1 cellular context compared by ENCODE assay signal in genomic region chr5:117594165-117594564, GRCh38.
TF ChIP-seq lines count a peak whose summit lies in the region.

No MANE protein-coding gene starts in this region.

TF ChIP-seq in HepG2, 621 proteins besides CTCF, POLR2A, EP300 and RAD21 (continued from another document):
- TF ChIP-seq, protein P1, sequence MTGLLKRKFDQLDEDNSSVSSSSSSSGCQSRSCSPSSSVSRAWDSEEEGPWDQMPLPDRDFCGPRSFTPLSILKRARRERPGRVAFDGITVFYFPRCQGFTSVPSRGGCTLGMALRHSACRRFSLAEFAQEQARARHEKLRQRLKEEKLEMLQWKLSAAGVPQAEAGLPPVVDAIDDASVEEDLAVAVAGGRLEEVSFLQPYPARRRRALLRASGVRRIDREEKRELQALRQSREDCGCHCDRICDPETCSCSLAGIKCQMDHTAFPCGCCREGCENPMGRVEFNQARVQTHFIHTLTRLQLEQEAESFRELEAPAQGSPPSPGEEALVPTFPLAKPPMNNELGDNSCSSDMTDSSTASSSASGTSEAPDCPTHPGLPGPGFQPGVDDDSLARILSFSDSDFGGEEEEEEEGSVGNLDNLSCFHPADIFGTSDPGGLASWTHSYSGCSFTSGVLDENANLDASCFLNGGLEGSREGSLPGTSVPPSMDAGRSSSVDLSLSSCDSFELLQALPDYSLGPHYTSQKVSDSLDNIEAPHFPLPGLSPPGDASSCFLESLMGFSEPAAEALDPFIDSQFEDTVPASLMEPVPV (CRISPR knock-in tag; IDR thresholded peaks at IDR 0.05) = no peak
- TF ChIP-seq, protein P2, sequence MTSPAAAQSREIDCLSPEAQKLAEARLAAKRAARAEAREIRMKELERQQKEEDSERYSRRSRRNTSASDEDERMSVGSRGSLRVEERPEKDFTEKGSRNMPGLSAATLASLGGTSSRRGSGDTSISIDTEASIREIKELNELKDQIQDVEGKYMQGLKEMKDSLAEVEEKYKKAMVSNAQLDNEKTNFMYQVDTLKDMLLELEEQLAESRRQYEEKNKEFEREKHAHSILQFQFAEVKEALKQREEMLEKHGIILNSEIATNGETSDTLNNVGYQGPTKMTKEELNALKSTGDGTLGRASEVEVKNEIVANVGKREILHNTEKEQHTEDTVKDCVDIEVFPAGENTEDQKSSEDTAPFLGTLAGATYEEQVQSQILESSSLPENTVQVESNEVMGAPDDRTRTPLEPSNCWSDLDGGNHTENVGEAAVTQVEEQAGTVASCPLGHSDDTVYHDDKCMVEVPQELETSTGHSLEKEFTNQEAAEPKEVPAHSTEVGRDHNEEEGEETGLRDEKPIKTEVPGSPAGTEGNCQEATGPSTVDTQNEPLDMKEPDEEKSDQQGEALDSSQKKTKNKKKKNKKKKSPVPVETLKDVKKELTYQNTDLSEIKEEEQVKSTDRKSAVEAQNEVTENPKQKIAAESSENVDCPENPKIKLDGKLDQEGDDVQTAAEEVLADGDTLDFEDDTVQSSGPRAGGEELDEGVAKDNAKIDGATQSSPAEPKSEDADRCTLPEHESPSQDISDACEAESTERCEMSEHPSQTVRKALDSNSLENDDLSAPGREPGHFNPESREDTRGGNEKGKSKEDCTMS (CRISPR knock-in tag; conservative IDR thresholded peaks at IDR 0.05) = no peak
- TF ChIP-seq ZNF264 (CRISPR knock-in tag; IDR thresholded peaks at IDR 0.05) = no peak
- TF ChIP-seq, protein P3, sequence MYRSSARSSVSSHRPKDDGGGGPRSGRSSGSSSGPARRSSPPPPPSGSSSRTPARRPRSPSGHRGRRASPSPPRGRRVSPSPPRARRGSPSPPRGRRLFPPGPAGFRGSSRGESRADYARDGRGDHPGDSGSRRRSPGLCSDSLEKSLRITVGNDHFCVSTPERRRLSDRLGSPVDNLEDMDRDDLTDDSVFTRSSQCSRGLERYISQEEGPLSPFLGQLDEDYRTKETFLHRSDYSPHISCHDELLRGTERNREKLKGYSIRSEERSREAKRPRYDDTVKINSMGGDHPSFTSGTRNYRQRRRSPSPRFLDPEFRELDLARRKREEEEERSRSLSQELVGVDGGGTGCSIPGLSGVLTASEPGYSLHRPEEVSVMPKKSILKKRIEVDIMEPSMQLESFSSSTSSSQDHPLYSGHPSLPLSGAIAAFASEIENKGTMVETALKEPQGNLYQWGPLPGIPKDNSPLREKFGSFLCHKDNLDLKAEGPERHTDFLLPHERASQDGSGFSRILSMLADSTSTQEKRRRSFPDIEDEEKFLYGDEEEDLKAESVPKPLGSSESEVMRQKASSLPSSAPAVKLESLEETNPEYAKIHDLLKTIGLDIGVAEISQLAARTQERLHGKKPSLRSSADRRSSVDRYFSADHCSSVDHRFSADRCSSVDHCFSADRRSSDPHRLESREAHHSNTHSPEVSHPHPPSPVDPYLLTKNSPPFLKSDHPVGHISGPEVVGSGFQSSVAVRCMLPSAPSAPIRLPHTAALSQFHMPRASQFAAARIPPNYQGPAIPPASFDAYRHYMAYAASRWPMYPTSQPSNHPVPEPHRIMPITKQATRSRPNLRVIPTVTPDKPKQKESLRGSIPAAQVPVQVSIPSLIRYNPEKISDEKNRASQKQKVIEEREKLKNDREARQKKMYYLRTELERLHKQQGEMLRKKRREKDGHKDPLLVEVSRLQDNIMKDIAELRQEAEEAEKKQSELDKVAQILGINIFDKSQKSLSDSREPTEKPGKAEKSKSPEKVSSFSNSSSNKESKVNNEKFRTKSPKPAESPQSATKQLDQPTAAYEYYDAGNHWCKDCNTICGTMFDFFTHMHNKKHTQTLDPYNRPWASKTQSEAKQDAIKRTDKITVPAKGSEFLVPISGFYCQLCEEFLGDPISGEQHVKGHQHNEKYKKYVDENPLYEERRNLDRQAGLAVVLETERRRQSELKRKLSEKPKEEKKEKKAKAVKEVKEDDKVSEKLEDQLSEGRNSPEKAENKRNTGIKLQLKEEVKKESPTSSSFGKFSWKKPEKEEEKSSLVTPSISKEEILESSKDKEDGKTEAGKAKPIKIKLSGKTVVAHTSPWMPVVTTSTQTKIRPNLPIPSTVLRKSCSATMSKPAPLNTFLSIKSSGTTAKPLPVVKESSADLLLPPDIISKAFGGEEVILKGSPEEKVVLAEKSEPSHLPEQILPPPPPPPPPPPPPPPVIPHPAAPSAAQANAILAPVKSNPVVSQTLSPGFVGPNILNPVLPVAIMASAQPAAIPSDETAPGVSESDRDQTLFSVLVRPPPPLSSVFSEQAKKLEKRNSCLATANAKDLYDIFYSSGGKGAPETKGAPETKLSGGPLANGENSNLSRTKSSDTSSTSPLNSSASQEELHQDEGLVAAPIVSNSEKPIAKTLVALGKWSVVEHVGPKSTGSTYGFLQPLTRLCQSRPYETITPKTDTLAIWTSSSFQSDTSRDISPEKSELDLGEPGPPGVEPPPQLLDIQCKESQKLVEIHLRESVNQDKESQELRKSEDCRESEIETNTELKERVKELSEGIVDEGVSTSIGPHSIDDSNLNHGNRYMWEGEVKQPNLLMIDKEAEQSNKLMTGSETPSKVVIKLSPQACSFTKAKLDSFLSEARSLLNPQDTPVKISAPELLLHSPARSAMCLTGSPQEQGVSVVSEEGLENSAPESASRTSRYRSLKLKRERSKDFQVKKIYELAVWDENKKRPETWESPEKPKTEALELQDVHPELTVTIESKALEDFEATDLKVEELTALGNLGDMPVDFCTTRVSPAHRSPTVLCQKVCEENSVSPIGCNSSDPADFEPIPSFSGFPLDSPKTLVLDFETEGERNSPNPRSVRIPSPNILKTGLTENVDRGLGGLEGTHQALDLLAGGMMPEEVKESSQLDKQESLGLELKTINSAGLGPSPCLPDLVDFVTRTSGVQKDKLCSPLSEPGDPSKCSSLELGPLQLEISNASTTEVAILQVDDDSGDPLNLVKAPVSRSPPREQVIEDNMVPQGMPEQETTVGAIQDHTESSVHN (CRISPR knock-in tag; IDR thresholded peaks at IDR 0.05) = no peak
- TF ChIP-seq, protein P4, sequence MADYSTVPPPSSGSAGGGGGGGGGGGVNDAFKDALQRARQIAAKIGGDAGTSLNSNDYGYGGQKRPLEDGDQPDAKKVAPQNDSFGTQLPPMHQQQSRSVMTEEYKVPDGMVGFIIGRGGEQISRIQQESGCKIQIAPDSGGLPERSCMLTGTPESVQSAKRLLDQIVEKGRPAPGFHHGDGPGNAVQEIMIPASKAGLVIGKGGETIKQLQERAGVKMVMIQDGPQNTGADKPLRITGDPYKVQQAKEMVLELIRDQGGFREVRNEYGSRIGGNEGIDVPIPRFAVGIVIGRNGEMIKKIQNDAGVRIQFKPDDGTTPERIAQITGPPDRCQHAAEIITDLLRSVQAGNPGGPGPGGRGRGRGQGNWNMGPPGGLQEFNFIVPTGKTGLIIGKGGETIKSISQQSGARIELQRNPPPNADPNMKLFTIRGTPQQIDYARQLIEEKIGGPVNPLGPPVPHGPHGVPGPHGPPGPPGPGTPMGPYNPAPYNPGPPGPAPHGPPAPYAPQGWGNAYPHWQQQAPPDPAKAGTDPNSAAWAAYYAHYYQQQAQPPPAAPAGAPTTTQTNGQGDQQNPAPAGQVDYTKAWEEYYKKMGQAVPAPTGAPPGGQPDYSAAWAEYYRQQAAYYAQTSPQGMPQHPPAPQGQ (CRISPR knock-in tag; IDR thresholded peaks at IDR 0.05; ENCODE audit: borderline replicate concordance) = no peak
- TF ChIP-seq, protein P5, sequence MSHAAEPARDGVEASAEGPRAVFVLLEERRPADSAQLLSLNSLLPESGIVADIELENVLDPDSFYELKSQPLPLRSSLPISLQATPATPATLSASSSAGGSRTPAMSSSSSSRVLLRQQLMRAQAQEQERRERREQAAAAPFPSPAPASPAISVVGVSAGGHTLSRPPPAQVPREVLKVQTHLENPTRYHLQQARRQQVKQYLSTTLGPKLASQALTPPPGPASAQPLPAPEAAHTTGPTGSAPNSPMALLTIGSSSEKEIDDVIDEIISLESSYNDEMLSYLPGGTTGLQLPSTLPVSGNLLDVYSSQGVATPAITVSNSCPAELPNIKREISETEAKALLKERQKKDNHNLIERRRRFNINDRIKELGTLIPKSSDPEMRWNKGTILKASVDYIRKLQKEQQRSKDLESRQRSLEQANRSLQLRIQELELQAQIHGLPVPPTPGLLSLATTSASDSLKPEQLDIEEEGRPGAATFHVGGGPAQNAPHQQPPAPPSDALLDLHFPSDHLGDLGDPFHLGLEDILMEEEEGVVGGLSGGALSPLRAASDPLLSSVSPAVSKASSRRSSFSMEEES (CRISPR knock-in tag; IDR thresholded peaks at IDR 0.05) = no peak
- TF ChIP-seq POLR2G (IDR thresholded peaks at IDR 0.05; ENCODE audit: low read depth, low read length) = no peak
- TF ChIP-seq HOMEZ (CRISPR knock-in tag; IDR thresholded peaks at IDR 0.05; ENCODE audit: low read depth) = no peak
- TF ChIP-seq AKAP8 (CRISPR knock-in tag; IDR thresholded peaks at IDR 0.05) = no peak
- TF ChIP-seq ZNF598 (CRISPR knock-in tag; IDR thresholded peaks at IDR 0.05; ENCODE audit: borderline replicate concordance) = no peak
- no peak for TF ChIP-seq ELF4 (CRISPR knock-in tag; IDR thresholded peaks at IDR 0.05; ENCODE audit: borderline replicate concordance)
- TF ChIP-seq BRCA1 (CRISPR knock-in tag; IDR thresholded peaks at IDR 0.05) = no peak
- TF ChIP-seq SIX4 (CRISPR knock-in tag; IDR thresholded peaks at IDR 0.05) = no peak
TF ChIP-seq in HepG2: peak in this region for 0.
